7 cellular contexts compared by ENCODE assay signal in genomic region chr22:40818747-40819662, GRCh38. TPM values are rescaled to one million over a fixed set of nuclear protein-coding genes. Genes with fewer than 3 reads are reported as not detected.
DNase-seq lines count a peak whose midpoint lies in the region; ATAC-seq, FAIRE-seq and TF ChIP-seq lines count a peak whose summit lies in the region.

A gene with protein sequence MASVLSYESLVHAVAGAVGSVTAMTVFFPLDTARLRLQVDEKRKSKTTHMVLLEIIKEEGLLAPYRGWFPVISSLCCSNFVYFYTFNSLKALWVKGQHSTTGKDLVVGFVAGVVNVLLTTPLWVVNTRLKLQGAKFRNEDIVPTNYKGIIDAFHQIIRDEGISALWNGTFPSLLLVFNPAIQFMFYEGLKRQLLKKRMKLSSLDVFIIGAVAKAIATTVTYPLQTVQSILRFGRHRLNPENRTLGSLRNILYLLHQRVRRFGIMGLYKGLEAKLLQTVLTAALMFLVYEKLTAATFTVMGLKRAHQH (minus strand): TSS chr22:40819346. CDS start chr22:40819248, 98 bp downstream.

- peak; percentile 93 for DNase-seq in GM18507 (ENCODE audit: extremely low spot score, insufficient read length, low read depth)
- peak; percentile 94 for DNase-seq in NCI-H2196 (lab: John Stamatoyannopoulos, UW; ENCODE audit: unreplicated experiment)
- DNase-seq in WERI-Rb-1: peak; percentile 87
- peak; percentile 69 for DNase-seq in bronchial epithelial cell (ENCODE audit: low read depth)
- DNase-seq in iPS-NIHi7 (ENCODE audit: extremely low spot score): peak; percentile 99
- DNase-seq in smooth muscle cell (lab: John Stamatoyannopoulos, UW; ENCODE audit: unreplicated experiment): peak; percentile 69

- peaks cover 16% of the 10 kb centered on the region for H3F3A ChIP-seq in smooth muscle cell (ENCODE audit: low read depth)

- H3K9me3 ChIP-seq in WERI-Rb-1 (ENCODE audit: severe bottlenecking): no peaks in the 10 kb centered on the region
- no peaks in the 10 kb centered on the region for H3K9me3 ChIP-seq in smooth muscle cell (replicated peaks; ENCODE audit: low read depth)

- H3K27me3 ChIP-seq in WERI-Rb-1 (ENCODE audit: insufficient read depth, low read depth, severe bottlenecking): no peaks in the 10 kb centered on the region
- H3K27me3 ChIP-seq in bronchial epithelial cell (ENCODE audit: control insufficient read depth, insufficient read depth, low read length): no peaks in the 10 kb centered on the region
- no peaks in the 10 kb centered on the region for H3K27me3 ChIP-seq in smooth muscle cell (ENCODE audit: low read depth)

- TF ChIP-seq CTCF in WERI-Rb-1 (IDR thresholded peaks at IDR 0.05; ENCODE audit: low read depth, low read length) (peak; percentile 57), bronchial epithelial cell (IDR thresholded peaks at IDR 0.05; ENCODE audit: insufficient read depth, low read length, severe bottlenecking) (peak; percentile 55), smooth muscle cell (IDR thresholded peaks at IDR 0.05; ENCODE audit: borderline replicate concordance, insufficient read depth, poor library complexity, severe bottlenecking) (peak; percentile 11)

- peak within 1 kb of the TSS; percentile 90 for H3K9ac ChIP-seq in smooth muscle cell (ENCODE audit: low read depth)

- FAIRE-seq in GM18507 (lab: Jason Lieb, UNC): peak; percentile 79
- no peak for FAIRE-seq in bronchial epithelial cell (lab: Jason Lieb, UNC)

- WGBS in smooth muscle cell (ENCODE audit: low lambda C conversion rate): 2% methylated on average over 49 of the region's 61 CpGs

- peaks cover 11% of the 10 kb centered on the region for H3K4me1 ChIP-seq in smooth muscle cell (ENCODE audit: low read depth)

- H3K79me2 ChIP-seq in smooth muscle cell (ENCODE audit: low read depth): peaks cover 48% of the 10 kb centered on the region

- peak; percentile 58 for ATAC-seq in HG03097 (IDR thresholded peaks at IDR 0.05; ENCODE audit: low FRiP score, unreplicated experiment)

- H3K27ac ChIP-seq in WERI-Rb-1 (peak within 1 kb of the TSS; percentile 78), smooth muscle cell (ENCODE audit: low read depth) (peak within 1 kb of the TSS; percentile 78)

- peak within 1 kb of the TSS; percentile 92 for H3K4me2 ChIP-seq in smooth muscle cell

- H3K4me3 ChIP-seq in WERI-Rb-1 (ENCODE audit: low read depth, low read length): peak within 1 kb of the TSS; percentile 71
- peak within 1 kb of the TSS; percentile 93 for H3K4me3 ChIP-seq in bronchial epithelial cell (ENCODE audit: low read depth, low read length)
- H3K4me3 ChIP-seq in smooth muscle cell: peak within 1 kb of the TSS; percentile 94

- H4K20me1 ChIP-seq in smooth muscle cell (ENCODE audit: low read depth): peaks cover 5% of the 10 kb centered on the region

- peak within 1 kb of the TSS; percentile 100 for H2AFZ ChIP-seq in smooth muscle cell (ENCODE audit: low read depth)

- H3K36me3 ChIP-seq in WERI-Rb-1: peaks cover 6% of the 10 kb centered on the region
- H3K36me3 ChIP-seq in bronchial epithelial cell (ENCODE audit: control insufficient read depth, insufficient read depth, low read length): no peaks in the 10 kb centered on the region
- H3K36me3 ChIP-seq in smooth muscle cell (ENCODE audit: low read depth): no peaks in the 10 kb centered on the region

RNA-seq across cellular contexts. Expression of the gene that starts here (rescaled TPM):
- 19.6 and 27.4 TPM in 2 replicates for total RNA-seq in bronchial epithelial cell
- total RNA-seq in smooth muscle cell: 28.9 and 29.1 TPM in 2 replicates
- polyA plus RNA-seq in smooth muscle cell: 29.0 and 31.5 TPM in 2 replicates

Comparison
In these comparisons a context has a peak if more than half of its experiments do, and no peak if none do; other contexts are left out.
1. Peak in every context shown above with its lines: DNase-seq, ATAC-seq, H3K4me3 ChIP-seq and H3K27ac ChIP-seq.